ENCODE assay signal across 9 cellular contexts in the genomic region with DNA sequence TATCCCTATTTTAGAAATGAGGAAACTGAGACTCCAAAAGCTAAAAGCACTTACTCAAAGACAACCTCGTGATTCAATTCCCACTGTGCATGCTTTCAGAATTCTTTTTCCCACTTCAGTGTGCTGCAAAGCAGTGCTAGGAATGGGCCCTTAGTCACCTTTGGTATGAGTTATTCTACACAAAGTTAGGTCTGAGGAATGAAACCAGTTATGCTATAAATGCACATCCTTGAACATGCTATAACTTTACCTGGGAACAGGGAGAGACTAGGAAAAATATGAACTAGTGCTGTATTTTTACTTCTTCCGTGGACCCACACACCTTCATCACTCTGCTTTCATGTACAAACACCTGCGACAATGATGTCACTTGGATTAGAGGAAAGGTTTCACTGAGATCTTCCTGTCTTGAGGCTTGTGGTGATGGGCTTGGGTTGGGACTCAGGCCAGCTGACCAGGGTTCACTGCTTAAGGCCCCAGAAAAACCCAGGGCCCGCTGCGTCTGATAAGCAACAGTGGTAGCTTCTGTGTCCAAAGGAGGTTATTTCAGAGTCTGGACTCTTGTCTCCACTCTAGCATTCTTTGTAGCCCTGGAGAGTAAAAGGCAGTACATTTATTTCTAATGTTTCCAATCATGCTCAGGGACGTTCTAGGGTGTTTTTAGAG.
DNase-seq lines count a peak whose midpoint lies in the region; ATAC-seq and TF ChIP-seq lines count a peak whose summit lies in the region.
"Had no signal": no experiment of that assay in that cellular context is flagged by ENCODE, and none has a peak within 500 bp of the region (broad histone marks: within the 10 kb centered on the region; RNA-seq: fewer than 3 reads in every experiment).

No MANE protein-coding gene starts in this region.

- no peaks in the 10 kb centered on the region for H3K27me3 ChIP-seq in hepatocyte

- no peak overlapping the region for H3K27ac ChIP-seq in hepatocyte

- TF ChIP-seq CTCF in hepatocyte (IDR thresholded peaks at IDR 0.05; ENCODE audit: poor library complexity) = no peak

- H4K20me1 ChIP-seq in hepatocyte (ENCODE audit: insufficient read depth, poor library complexity, severe bottlenecking) = no peaks in the 10 kb centered on the region

- peak overlapping the region; percentile 75 for H3K4me2 ChIP-seq in hepatocyte

- H3K4me1 ChIP-seq in hepatocyte (ENCODE audit: insufficient read depth) = peaks cover 5% of the 10 kb centered on the region

- no peak overlapping the region for H3K4me3 ChIP-seq in hepatocyte
- H3K4me3 ChIP-seq: HAP-1 had no signal

- DNase-seq in Right ventricle myocardium superior (no peak), Right ventricle myocardium inferior (ENCODE audit: missing footprints) (no peak), amniotic epithelial cell (ENCODE audit: low read depth) (peak; percentile 72), hepatocyte (ENCODE audit: low spot score) (no peak), G401 (ENCODE audit: low spot score) (no peak), hepatic stellate cell (ENCODE audit: low spot score) (no peak), H4 (ENCODE audit: low spot score) (no peak)

- no peaks in the 10 kb centered on the region for H3K36me3 ChIP-seq in hepatocyte (replicated peaks; ENCODE audit: insufficient read depth, low read depth)
- H3K36me3 ChIP-seq: HAP-1 had no signal

- intact Hi-C loops in Right ventricle myocardium superior (cut with DNase I) (loop anchor here (10.0 kb wide), 1 partner anchor 230 kb away; no protein-coding TSS in a partner anchor), Right ventricle myocardium inferior (cut with DNase I) (loop anchor here (10.0 kb wide), 1 partner anchor 230 kb away; no protein-coding TSS in a partner anchor)

- no peaks in the 10 kb centered on the region for H3K9me3 ChIP-seq in hepatocyte (ENCODE audit: low read depth)
- H3K9me3 ChIP-seq: HAP-1 had no signal

- no peaks in the 10 kb centered on the region for H3K79me2 ChIP-seq in hepatocyte

- WGBS in hepatocyte (ENCODE audit: low lambda C conversion rate, missing lambda C conversion rate) = 82% methylated on average over 6 of the region's 6 CpGs

- H3K9me2 ChIP-seq in hepatocyte (replicated peaks; ENCODE audit: insufficient read depth) = no peaks in the 10 kb centered on the region

- ATAC-seq in Right ventricle myocardium superior (ENCODE audit: poor library complexity) (peak; percentile 42), Right ventricle myocardium inferior (no peak), HG02970 (IDR thresholded peaks at IDR 0.05; ENCODE audit: low FRiP score, unreplicated experiment) (no peak)

- in situ Hi-C loops in G401 (cut with HindIII; ENCODE audit: low sequenced_read_pairs) = loop anchor here (10.0 kb wide), 1 partner anchor 190 kb away; no protein-coding TSS in a partner anchor

- H2AFZ ChIP-seq in hepatocyte = peak overlapping the region; percentile 46
